30 cellular contexts compared by ENCODE assay signal in the genomic region with DNA sequence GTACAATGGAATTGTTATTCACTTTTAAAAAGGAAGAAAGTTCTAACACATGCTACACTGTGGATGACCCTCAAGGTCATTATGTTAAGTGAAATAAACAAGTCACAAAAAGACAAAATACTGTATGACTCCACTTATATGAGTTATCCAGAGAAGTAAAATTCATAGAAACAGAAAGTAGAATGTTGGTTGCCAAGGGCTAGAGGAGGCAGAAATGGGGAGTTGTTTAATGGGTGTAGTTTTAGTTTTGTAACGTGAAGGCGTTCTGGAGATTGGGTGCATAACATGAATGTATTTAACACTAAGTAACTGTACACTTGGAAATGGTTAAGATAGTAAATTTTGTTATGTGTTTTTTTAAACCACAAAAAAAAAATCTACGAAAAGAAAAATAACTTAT.
"Had no signal": no experiment of that assay in that cellular context is flagged by ENCODE, and none has a peak within 500 bp of the region (broad histone marks: within the 10 kb centered on the region; RNA-seq: fewer than 3 reads in every experiment).

No MANE protein-coding gene starts in this region.

- H3K9ac ChIP-seq: parathyroid adenoma had no signal

- H3K4me3 Mint-ChIP-seq: naive thymus-derived CD8-positive, alpha-beta T cell; natural killer cell treated with Interleukin-12 subunit alpha and Interleukin-12 subunit beta and Interleukin-15 and Interleukin-18, amount 100 ng/mL, for 72 hours; nephron progenitor cell; neural crest cell; stimulated activated memory B cell treated with anti-CD40 and anti-IgM and Interleukin-4, amounts not matched to agents 10 μg/mL and 1 μg/mL and 100 μg/mL, for 72 hours; stimulated activated naive CD8-positive, alpha-beta T cell treated with anti-CD3 and anti-CD28 coated beads, Interleukin-15, amount 100 ng/mL, for 72 hours; type B pancreatic cell had no signal

- H3K4me1 ChIP-seq: parathyroid adenoma, psoas muscle, right lobe of liver, suprapubic skin, transverse colon, upper lobe of right lung, uterus had no signal

- H3K4me3 ChIP-seq: ovary, psoas muscle, right lobe of liver, sigmoid colon, suprapubic skin, testis, tibial artery, transverse colon, upper lobe of right lung, uterus had no signal

- H3K27me3 ChIP-seq: ovary, right lobe of liver, sigmoid colon, suprapubic skin, testis, tibial artery, transverse colon, upper lobe of right lung, uterus had no signal

- ATAC-seq: naive thymus-derived CD8-positive, alpha-beta T cell; right cardiac atrium; right lobe of liver; upper lobe of right lung had no signal

- H3K9me3 ChIP-seq: ovary, psoas muscle, right lobe of liver, sigmoid colon, suprapubic skin, testis, tibial artery, transverse colon, upper lobe of right lung, uterus had no signal

- H2AFZ ChIP-seq: parathyroid adenoma had no signal

- DNase-seq: naive thymus-derived CD8-positive, alpha-beta T cell; nephron progenitor cell; occipital lobe; ovary; posterior cingulate gyrus; psoas muscle; right cardiac atrium; right lobe of liver; sigmoid colon; small intestine; stimulated activated CD4-positive, alpha-beta T cell treated with anti-CD3 and anti-CD28 coated beads, Interleukin-15, amount 100 ng/mL, for 24 hours; stimulated activated CD4-positive, alpha-beta T cell treated with anti-CD3 and anti-CD28 coated beads, Interleukin-2, amount 100 ng/mL, for 24 hours; stimulated activated CD4-positive, alpha-beta T cell treated with anti-CD3 and anti-CD28 coated beads, Interleukin-2, amount 100 ng/mL, for 48 hours; stimulated activated CD4-positive, alpha-beta T cell treated with anti-CD3 and anti-CD28 coated beads, Interleukin-4, amount 100 ng/mL, for 24 hours; stimulated activated naive CD4-positive, alpha-beta T cell; stimulated activated naive CD8-positive, alpha-beta T cell treated with anti-CD3 and anti-CD28 coated beads, Interleukin-15, amount 100 ng/mL, for 72 hours; stimulated activated naive CD8-positive, alpha-beta T cell treated with anti-CD3 and anti-CD28 coated beads, Interleukin-15, Interleukin-2, amounts not matched to agents 100 U/mL and 50 U/mL, for 24 hours; substantia nigra; testis; tibial artery; transverse colon; upper lobe of right lung; uterus had no signal

- H3K36me3 Mint-ChIP-seq: natural killer cell treated with Interleukin-12 subunit alpha and Interleukin-12 subunit beta and Interleukin-15 and Interleukin-18, amount 100 ng/mL, for 72 hours; stimulated activated memory B cell treated with anti-CD40 and anti-IgM and Interleukin-4, amounts not matched to agents 10 μg/mL and 1 μg/mL and 100 μg/mL, for 72 hours; type B pancreatic cell had no signal

- H3K27me3 Mint-ChIP-seq: naive thymus-derived CD8-positive, alpha-beta T cell; natural killer cell treated with Interleukin-12 subunit alpha and Interleukin-12 subunit beta and Interleukin-15 and Interleukin-18, amount 100 ng/mL, for 72 hours; progenitor cell of endocrine pancreas; stimulated activated memory B cell treated with anti-CD40 and anti-IgM and Interleukin-4, amounts not matched to agents 10 μg/mL and 1 μg/mL and 100 μg/mL, for 72 hours; stimulated activated naive CD8-positive, alpha-beta T cell treated with anti-CD3 and anti-CD28 coated beads, Interleukin-15, amount 100 ng/mL, for 72 hours; type B pancreatic cell had no signal

- H3K79me2 ChIP-seq: parathyroid adenoma had no signal

- H3K9me3 Mint-ChIP-seq: naive thymus-derived CD8-positive, alpha-beta T cell; natural killer cell treated with Interleukin-12 subunit alpha and Interleukin-12 subunit beta and Interleukin-15 and Interleukin-18, amount 100 ng/mL, for 72 hours; nephron progenitor cell; neural crest cell; stimulated activated memory B cell treated with anti-CD40 and anti-IgM and Interleukin-4, amounts not matched to agents 10 μg/mL and 1 μg/mL and 100 μg/mL, for 72 hours; stimulated activated naive CD8-positive, alpha-beta T cell treated with anti-CD3 and anti-CD28 coated beads, Interleukin-15, amount 100 ng/mL, for 72 hours; type B pancreatic cell had no signal

- H3K27ac ChIP-seq: ovary, parathyroid adenoma, psoas muscle, right lobe of liver, sigmoid colon, suprapubic skin, testis, tibial artery, transverse colon, upper lobe of right lung, uterus had no signal

- H3K27ac Mint-ChIP-seq: naive thymus-derived CD8-positive, alpha-beta T cell; natural killer cell treated with Interleukin-12 subunit alpha and Interleukin-12 subunit beta and Interleukin-15 and Interleukin-18, amount 100 ng/mL, for 72 hours; nephron progenitor cell; progenitor cell of endocrine pancreas; stimulated activated memory B cell treated with anti-CD40 and anti-IgM and Interleukin-4, amounts not matched to agents 10 μg/mL and 1 μg/mL and 100 μg/mL, for 72 hours; stimulated activated naive CD8-positive, alpha-beta T cell treated with anti-CD3 and anti-CD28 coated beads, Interleukin-15, amount 100 ng/mL, for 72 hours; type B pancreatic cell had no signal

- H3K36me3 ChIP-seq: ovary, right lobe of liver, sigmoid colon, suprapubic skin, transverse colon, upper lobe of right lung, uterus had no signal

- H3K4me1 Mint-ChIP-seq: naive thymus-derived CD8-positive, alpha-beta T cell; neural crest cell; stimulated activated memory B cell treated with anti-CD40 and anti-IgM and Interleukin-4, amounts not matched to agents 10 μg/mL and 1 μg/mL and 100 μg/mL, for 72 hours had no signal
